In the genomic region with DNA sequence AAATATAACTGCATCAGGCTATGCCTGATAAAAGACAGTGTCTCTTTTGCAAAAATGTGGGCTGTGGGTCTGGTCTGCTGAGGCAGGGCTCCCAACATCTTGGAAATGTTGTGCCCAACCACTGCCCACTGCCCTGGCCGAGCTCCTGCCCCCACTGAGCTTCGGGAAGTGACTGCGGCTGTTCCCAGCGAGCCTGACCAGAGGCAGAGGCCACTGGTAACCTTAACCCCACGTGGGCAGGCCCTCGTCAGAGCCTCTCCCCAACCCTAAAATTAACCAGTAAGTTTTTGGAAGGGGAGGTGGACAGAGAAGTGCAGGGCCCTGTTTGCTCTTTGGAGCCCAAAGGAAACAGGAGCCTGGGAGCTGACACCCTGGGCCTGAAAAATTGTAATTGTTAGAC, we compare ENCODE assay signal across 24 cellular contexts.
DNase-seq lines count a peak whose midpoint lies in the region; ATAC-seq and TF ChIP-seq lines count a peak whose summit lies in the region.
"Had no signal": no experiment of that assay in that cellular context is flagged by ENCODE, and none has a peak within 500 bp of the region (broad histone marks: within the 10 kb centered on the region; RNA-seq: fewer than 3 reads in every experiment).

No MANE protein-coding gene starts in this region.

- peaks cover 4% of the 10 kb centered on the region for H3K27me3 Mint-ChIP-seq in GM23338 (ENCODE audit: insufficient read depth, low read depth, poor library complexity)
- peaks cover 2% of the 10 kb centered on the region for H3K27me3 Mint-ChIP-seq in dendritic cell treated with granulocyte-macrophage colony-stimulating factor and Interleukin-4, amounts not matched to agents 40 ng/mL and 50 ng/mL, for 4 days

- H3K4me1 Mint-ChIP-seq in GM23338, result peaks cover 2% of the 10 kb centered on the region; the same call in 1 of the 3 replicates
- H3K4me1 Mint-ChIP-seq in dendritic cell treated with granulocyte-macrophage colony-stimulating factor and Interleukin-4, amounts not matched to agents 40 ng/mL and 50 ng/mL, for 4 days (ENCODE audit: low read depth), result peaks cover 82% of the 10 kb centered on the region
- H3K4me1 Mint-ChIP-seq: activated CD4-positive, alpha-beta T cell treated with anti-CD3 and anti-CD28 coated beads for 36 hours; stimulated activated effector memory CD8-positive, alpha-beta T cell treated with anti-CD3 and anti-CD28 coated beads, Interleukin-12 subunit alpha, Interleukin-12 subunit beta, amount 100 ng/mL, for 72 hours had no signal

- ATAC-seq in GM23338, result no peak; the same call in 2 of the 3 replicates
- ATAC-seq: activated CD4-positive, alpha-beta T cell treated with anti-CD3 and anti-CD28 coated beads for 36 hours; activated T-cell treated with anti-CD3 and anti-CD28 coated beads, Interleukin-2, amount 50 U/mL, for 4 hours; CD8-positive, alpha-beta T cell; stimulated activated effector memory CD8-positive, alpha-beta T cell treated with anti-CD3 and anti-CD28 coated beads, Interleukin-12 subunit alpha, Interleukin-12 subunit beta, amount 100 ng/mL, for 72 hours had no signal

- H4K20me1 ChIP-seq in GM23338 (replicated peaks; ENCODE audit: insufficient read depth), result no peaks in the 10 kb centered on the region

- H3K27me3 ChIP-seq in GM23338 (ENCODE audit: insufficient read depth) (no peaks in the 10 kb centered on the region), muscle layer of duodenum (ENCODE audit: low read depth, low read length) (no peaks in the 10 kb centered on the region), sigmoid colon (no peaks in the 10 kb centered on the region)

- H3K27ac Mint-ChIP-seq in GM23338, result peak overlapping the region; percentile 40; the same call in 1 of the 2 replicates
- peak overlapping the region; percentile 87 for H3K27ac Mint-ChIP-seq in dendritic cell treated with granulocyte-macrophage colony-stimulating factor and Interleukin-4, amounts not matched to agents 40 ng/mL and 50 ng/mL, for 4 days
- H3K27ac Mint-ChIP-seq: activated CD4-positive, alpha-beta T cell treated with anti-CD3 and anti-CD28 coated beads for 36 hours; CD8-positive, alpha-beta T cell; IgD-negative memory B cell; stimulated activated effector memory CD8-positive, alpha-beta T cell treated with anti-CD3 and anti-CD28 coated beads, Interleukin-12 subunit alpha, Interleukin-12 subunit beta, amount 100 ng/mL, for 72 hours had no signal

- H3K9me2 ChIP-seq in GM23338 (ENCODE audit: insufficient read depth), result peaks cover 9% of the 10 kb centered on the region; the same call in 1 of the 2 replicates

- no peaks in the 10 kb centered on the region for H3F3A ChIP-seq in GM23338 (replicated peaks; ENCODE audit: low read depth)

- intact Hi-C loops in dendritic cell treated with granulocyte-macrophage colony-stimulating factor and Interleukin-4, amounts not matched to agents 40 ng/mL and 50 ng/mL, for 4 days (cut with micrococcal nuclease), result loop anchor here (5.0 to 10.0 kb wide), 4 partner anchors 34 to 298 kb away; a partner anchor contains a TSS
- intact Hi-C loops in sigmoid colon (cut with DNase I), result no loop called here

- no peaks in the 10 kb centered on the region for H3K9me3 ChIP-seq in muscle layer of duodenum (ENCODE audit: control insufficient read depth in 1 of 2, low read length in 2 of 2)
- H3K9me3 ChIP-seq in sigmoid colon, result no peaks in the 10 kb centered on the region

- H2AFZ ChIP-seq in GM23338, result peak overlapping the region; percentile 80; the same call in 1 of the 2 replicates

- no peak overlapping the region for H3K27ac ChIP-seq in GM23338 (ENCODE audit: low read depth)
- peak overlapping the region; percentile 11 for H3K27ac ChIP-seq in muscle layer of duodenum (ENCODE audit: low read length)
- peak overlapping the region in 3 of 4 donors; percentile 7 to 9 (median 9) for H3K27ac ChIP-seq in sigmoid colon
- H3K27ac ChIP-seq: epithelial cell of prostate had no signal

- TF ChIP-seq POLR2A in sigmoid colon (IDR thresholded peaks at IDR 0.05), result no peak

- H3K9me3 Mint-ChIP-seq in GM23338, result no peaks in the 10 kb centered on the region
- H3K9me3 Mint-ChIP-seq in dendritic cell treated with granulocyte-macrophage colony-stimulating factor and Interleukin-4, amounts not matched to agents 40 ng/mL and 50 ng/mL, for 4 days, result no peaks in the 10 kb centered on the region
- H3K9me3 Mint-ChIP-seq: activated T-cell treated with anti-CD3 and anti-CD28 coated beads, Interleukin-2, amount 50 U/mL, for 4 hours; CD8-positive, alpha-beta T cell; IgD-negative memory B cell had no signal

- H3K4me3 ChIP-seq in GM23338 (no peak overlapping the region), muscle layer of duodenum (ENCODE audit: low read depth in 1 of 2, low read length in 2 of 2) (no peak overlapping the region), sigmoid colon (no peak overlapping the region)
- H3K4me3 ChIP-seq: lung had no signal

- no peaks in the 10 kb centered on the region for H3K36me3 ChIP-seq in GM23338 (ENCODE audit: insufficient read depth)
- H3K36me3 ChIP-seq in muscle layer of duodenum (ENCODE audit: control insufficient read depth in 1 of 2, insufficient read depth in 2 of 2, low read length in 2 of 2), result no peaks in the 10 kb centered on the region
- H3K36me3 ChIP-seq in sigmoid colon, result no peaks in the 10 kb centered on the region

- DNase-seq in GM23338 (ENCODE audit: low spot score) (no peak), sigmoid colon (no peak), HK-2 (ENCODE audit: unreplicated experiment) (no peak), epidermal melanocyte (ENCODE audit: insufficient read length, low spot score) (no peak)
- no peak for DNase-seq in activated CD4-positive, alpha-beta T cell treated with anti-CD3 and anti-CD28 coated beads for 4 hours
- DNase-seq: activated CD4-positive, alpha-beta T cell treated with anti-CD3 and anti-CD28 coated beads for 36 hours; activated naive CD4-positive, alpha-beta T cell; activated T-cell treated with anti-CD3 and anti-CD28 coated beads, Interleukin-2, amount 50 U/mL, for 4 hours; CD8-positive, alpha-beta T cell; glutamatergic neuron; islet precursor cell; NCI-H1048; NCI-H1694; NCI-H446 treated with DMSO at 0.1 percent for 48 hours; occipital lobe; OCI-M1; stimulated activated CD4-positive, alpha-beta T cell treated with anti-CD3 and anti-CD28 coated beads, Interleukin-12 subunit alpha, Interleukin-12 subunit beta, amount 100 ng/mL, for 4 hours; stimulated activated CD4-positive, alpha-beta T cell treated with anti-CD3 and anti-CD28 coated beads, Interleukin-4, amount 100 ng/mL, for 24 hours had no signal

- H3K4me3 Mint-ChIP-seq in GM23338, result no peak overlapping the region
- H3K4me3 Mint-ChIP-seq in dendritic cell treated with granulocyte-macrophage colony-stimulating factor and Interleukin-4, amounts not matched to agents 40 ng/mL and 50 ng/mL, for 4 days, result no peak overlapping the region
- H3K4me3 Mint-ChIP-seq: activated CD4-positive, alpha-beta T cell treated with anti-CD3 and anti-CD28 coated beads for 36 hours; activated T-cell treated with anti-CD3 and anti-CD28 coated beads, Interleukin-2, amount 50 U/mL, for 4 hours; CD8-positive, alpha-beta T cell; IgD-negative memory B cell; stimulated activated effector memory CD8-positive, alpha-beta T cell treated with anti-CD3 and anti-CD28 coated beads, Interleukin-12 subunit alpha, Interleukin-12 subunit beta, amount 100 ng/mL, for 72 hours had no signal

- no peak for TF ChIP-seq EP300 in sigmoid colon (IDR thresholded peaks at IDR 0.05)

- H3K4me1 ChIP-seq in GM23338 (ENCODE audit: insufficient read depth) (no peaks in the 10 kb centered on the region), muscle layer of duodenum (ENCODE audit: control insufficient read depth in 1 of 2, insufficient read depth in 2 of 2, low read length in 2 of 2) (no peaks in the 10 kb centered on the region), sigmoid colon (peaks cover 0 to 9% (median 2%) of the 10 kb centered on the region in 4 donors)

- TF ChIP-seq CTCF in GM23338 (conservative IDR thresholded peaks at IDR 0.05; ENCODE audit: low read depth in 2 of 2), result no peak
- no peak for TF ChIP-seq CTCF in sigmoid colon (IDR thresholded peaks at IDR 0.05)

- H3K79me2 ChIP-seq in GM23338 (replicated peaks; ENCODE audit: insufficient read depth), result no peaks in the 10 kb centered on the region

- H3K36me3 Mint-ChIP-seq in GM23338 (ENCODE audit: low read depth), result no peaks in the 10 kb centered on the region; the same call in 2 of the 3 replicates
- peaks cover 7% of the 10 kb centered on the region for H3K36me3 Mint-ChIP-seq in dendritic cell treated with granulocyte-macrophage colony-stimulating factor and Interleukin-4, amounts not matched to agents 40 ng/mL and 50 ng/mL, for 4 days (ENCODE audit: low read depth)
- H3K36me3 Mint-ChIP-seq: CD8-positive, alpha-beta T cell; IgD-negative memory B cell; stimulated activated effector memory CD8-positive, alpha-beta T cell treated with anti-CD3 and anti-CD28 coated beads, Interleukin-12 subunit alpha, Interleukin-12 subunit beta, amount 100 ng/mL, for 72 hours had no signal

- WGBS in sigmoid colon, 2 donors, result 75 to 77% methylated on average over 6 of the region's 6 CpGs

- H3K4me2 ChIP-seq in GM23338, result no peak overlapping the region

TF ChIP-seq in GM23338, 12 proteins besides CTCF, POLR2A, EP300 and RAD21:
- TF ChIP-seq ZNF331 (CRISPR knock-in tag; IDR thresholded peaks at IDR 0.05; ENCODE audit: low read depth), result no peak
